ENCODE assay signal across 1 cellular context in genomic region chr10:99732033-99732912, GRCh38.
A peak's percentile ranks its signal among the peaks of the same experiment; 100 is the strongest.
TF ChIP-seq lines count a peak whose summit lies in the region.

Gene COX15 (minus strand): TSS chr10:99732127. CDS start chr10:99732049, 78 bp downstream.
A gene with protein sequence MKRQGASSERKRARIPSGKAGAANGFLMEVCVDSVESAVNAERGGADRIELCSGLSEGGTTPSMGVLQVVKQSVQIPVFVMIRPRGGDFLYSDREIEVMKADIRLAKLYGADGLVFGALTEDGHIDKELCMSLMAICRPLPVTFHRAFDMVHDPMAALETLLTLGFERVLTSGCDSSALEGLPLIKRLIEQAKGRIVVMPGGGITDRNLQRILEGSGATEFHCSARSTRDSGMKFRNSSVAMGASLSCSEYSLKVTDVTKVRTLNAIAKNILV (plus strand): TSS chr10:99732234. CDS start chr10:99732349, 115 bp downstream.

TF ChIP-seq in HepG2, 621 proteins besides CTCF, POLR2A, EP300 and RAD21 (continued from another document and continues in another):
- TF ChIP-seq ARID4A (CRISPR knock-in tag; IDR thresholded peaks at IDR 0.05; ENCODE audit: borderline replicate concordance) = peak; percentile 85
- TF ChIP-seq JUN (CRISPR knock-in tag; IDR thresholded peaks at IDR 0.05) = no peak
- TF ChIP-seq ZNF878 (CRISPR knock-in tag; IDR thresholded peaks at IDR 0.05) = peak; percentile 81
- TF ChIP-seq ZSCAN20 (CRISPR knock-in tag; IDR thresholded peaks at IDR 0.05; ENCODE audit: borderline replicate concordance) = 0 out of 2 replicates have a peak, but pooled peaks have one; percentile 37
- TF ChIP-seq SMAD3 (CRISPR knock-in tag; IDR thresholded peaks at IDR 0.05) = 0 out of 2 replicates have a peak, but pooled peaks have one; percentile 27
- peak; percentile 84; the same call in 1 of the 2 replicates for TF ChIP-seq NAIF1 (CRISPR knock-in tag; IDR thresholded peaks at IDR 0.05; ENCODE audit: borderline replicate concordance)
- TF ChIP-seq KDM5A (IDR thresholded peaks at IDR 0.05; ENCODE audit: borderline replicate concordance, low read length) = peak; percentile 85
- peak; percentile 51; the same call in 1 of the 2 replicates for TF ChIP-seq ZNF275 (CRISPR knock-in tag; IDR thresholded peaks at IDR 0.05; ENCODE audit: borderline replicate concordance)
- TF ChIP-seq ZNF441 (CRISPR knock-in tag; IDR thresholded peaks at IDR 0.05; ENCODE audit: borderline replicate concordance) = 0 out of 2 replicates have a peak, but pooled peaks have one; percentile 5
- peak; percentile 90 for TF ChIP-seq PRMT3 (CRISPR knock-in tag; IDR thresholded peaks at IDR 0.05; ENCODE audit: borderline replicate concordance, low read depth)
- TF ChIP-seq, protein P1, sequence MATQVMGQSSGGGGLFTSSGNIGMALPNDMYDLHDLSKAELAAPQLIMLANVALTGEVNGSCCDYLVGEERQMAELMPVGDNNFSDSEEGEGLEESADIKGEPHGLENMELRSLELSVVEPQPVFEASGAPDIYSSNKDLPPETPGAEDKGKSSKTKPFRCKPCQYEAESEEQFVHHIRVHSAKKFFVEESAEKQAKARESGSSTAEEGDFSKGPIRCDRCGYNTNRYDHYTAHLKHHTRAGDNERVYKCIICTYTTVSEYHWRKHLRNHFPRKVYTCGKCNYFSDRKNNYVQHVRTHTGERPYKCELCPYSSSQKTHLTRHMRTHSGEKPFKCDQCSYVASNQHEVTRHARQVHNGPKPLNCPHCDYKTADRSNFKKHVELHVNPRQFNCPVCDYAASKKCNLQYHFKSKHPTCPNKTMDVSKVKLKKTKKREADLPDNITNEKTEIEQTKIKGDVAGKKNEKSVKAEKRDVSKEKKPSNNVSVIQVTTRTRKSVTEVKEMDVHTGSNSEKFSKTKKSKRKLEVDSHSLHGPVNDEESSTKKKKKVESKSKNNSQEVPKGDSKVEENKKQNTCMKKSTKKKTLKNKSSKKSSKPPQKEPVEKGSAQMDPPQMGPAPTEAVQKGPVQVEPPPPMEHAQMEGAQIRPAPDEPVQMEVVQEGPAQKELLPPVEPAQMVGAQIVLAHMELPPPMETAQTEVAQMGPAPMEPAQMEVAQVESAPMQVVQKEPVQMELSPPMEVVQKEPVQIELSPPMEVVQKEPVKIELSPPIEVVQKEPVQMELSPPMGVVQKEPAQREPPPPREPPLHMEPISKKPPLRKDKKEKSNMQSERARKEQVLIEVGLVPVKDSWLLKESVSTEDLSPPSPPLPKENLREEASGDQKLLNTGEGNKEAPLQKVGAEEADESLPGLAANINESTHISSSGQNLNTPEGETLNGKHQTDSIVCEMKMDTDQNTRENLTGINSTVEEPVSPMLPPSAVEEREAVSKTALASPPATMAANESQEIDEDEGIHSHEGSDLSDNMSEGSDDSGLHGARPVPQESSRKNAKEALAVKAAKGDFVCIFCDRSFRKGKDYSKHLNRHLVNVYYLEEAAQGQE (IDR thresholded peaks at IDR 0.05; ENCODE audit: borderline replicate concordance in 1 of 2, low read depth in 1 of 2, low read length in 2 of 2) = no peak
- TF ChIP-seq ZNF44 (CRISPR knock-in tag; IDR thresholded peaks at IDR 0.05) = no peak
- peak; percentile 46; the same call in 1 of the 2 replicates for TF ChIP-seq TFDP2 (CRISPR knock-in tag; IDR thresholded peaks at IDR 0.05)
- TF ChIP-seq HNF4A (CRISPR knock-in tag; IDR thresholded peaks at IDR 0.05) = peak; percentile 40
- TF ChIP-seq ZNF629 (CRISPR knock-in tag; conservative IDR thresholded peaks at IDR 0.05) = no peak
- peak; percentile 85 for TF ChIP-seq ZBTB38 (CRISPR knock-in tag; IDR thresholded peaks at IDR 0.05)
- no peak for TF ChIP-seq EEA1 (CRISPR knock-in tag; IDR thresholded peaks at IDR 0.05; ENCODE audit: borderline replicate concordance)
- TF ChIP-seq, protein P2, sequence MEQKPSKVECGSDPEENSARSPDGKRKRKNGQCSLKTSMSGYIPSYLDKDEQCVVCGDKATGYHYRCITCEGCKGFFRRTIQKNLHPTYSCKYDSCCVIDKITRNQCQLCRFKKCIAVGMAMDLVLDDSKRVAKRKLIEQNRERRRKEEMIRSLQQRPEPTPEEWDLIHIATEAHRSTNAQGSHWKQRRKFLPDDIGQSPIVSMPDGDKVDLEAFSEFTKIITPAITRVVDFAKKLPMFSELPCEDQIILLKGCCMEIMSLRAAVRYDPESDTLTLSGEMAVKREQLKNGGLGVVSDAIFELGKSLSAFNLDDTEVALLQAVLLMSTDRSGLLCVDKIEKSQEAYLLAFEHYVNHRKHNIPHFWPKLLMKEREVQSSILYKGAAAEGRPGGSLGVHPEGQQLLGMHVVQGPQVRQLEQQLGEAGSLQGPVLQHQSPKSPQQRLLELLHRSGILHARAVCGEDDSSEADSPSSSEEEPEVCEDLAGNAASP (CRISPR knock-in tag; IDR thresholded peaks at IDR 0.05; ENCODE audit: borderline replicate concordance) = peak; percentile 29; the same call in 1 of the 2 replicates
- TF ChIP-seq ZC3H4 (CRISPR knock-in tag; IDR thresholded peaks at IDR 0.05; ENCODE audit: borderline replicate concordance) = peak; percentile 79; the same call in 1 of the 2 replicates
- peak; percentile 87 for TF ChIP-seq ELF3 (CRISPR knock-in tag; IDR thresholded peaks at IDR 0.05)
- TF ChIP-seq, protein P3, sequence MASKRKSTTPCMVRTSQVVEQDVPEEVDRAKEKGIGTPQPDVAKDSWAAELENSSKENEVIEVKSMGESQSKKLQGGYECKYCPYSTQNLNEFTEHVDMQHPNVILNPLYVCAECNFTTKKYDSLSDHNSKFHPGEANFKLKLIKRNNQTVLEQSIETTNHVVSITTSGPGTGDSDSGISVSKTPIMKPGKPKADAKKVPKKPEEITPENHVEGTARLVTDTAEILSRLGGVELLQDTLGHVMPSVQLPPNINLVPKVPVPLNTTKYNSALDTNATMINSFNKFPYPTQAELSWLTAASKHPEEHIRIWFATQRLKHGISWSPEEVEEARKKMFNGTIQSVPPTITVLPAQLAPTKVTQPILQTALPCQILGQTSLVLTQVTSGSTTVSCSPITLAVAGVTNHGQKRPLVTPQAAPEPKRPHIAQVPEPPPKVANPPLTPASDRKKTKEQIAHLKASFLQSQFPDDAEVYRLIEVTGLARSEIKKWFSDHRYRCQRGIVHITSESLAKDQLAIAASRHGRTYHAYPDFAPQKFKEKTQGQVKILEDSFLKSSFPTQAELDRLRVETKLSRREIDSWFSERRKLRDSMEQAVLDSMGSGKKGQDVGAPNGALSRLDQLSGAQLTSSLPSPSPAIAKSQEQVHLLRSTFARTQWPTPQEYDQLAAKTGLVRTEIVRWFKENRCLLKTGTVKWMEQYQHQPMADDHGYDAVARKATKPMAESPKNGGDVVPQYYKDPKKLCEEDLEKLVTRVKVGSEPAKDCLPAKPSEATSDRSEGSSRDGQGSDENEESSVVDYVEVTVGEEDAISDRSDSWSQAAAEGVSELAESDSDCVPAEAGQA (IDR thresholded peaks at IDR 0.05; ENCODE audit: low read depth) = no peak
- TF ChIP-seq, protein P3 (CRISPR knock-in tag; IDR thresholded peaks at IDR 0.05; ENCODE audit: borderline replicate concordance) = no peak
- TF ChIP-seq, protein P4, sequence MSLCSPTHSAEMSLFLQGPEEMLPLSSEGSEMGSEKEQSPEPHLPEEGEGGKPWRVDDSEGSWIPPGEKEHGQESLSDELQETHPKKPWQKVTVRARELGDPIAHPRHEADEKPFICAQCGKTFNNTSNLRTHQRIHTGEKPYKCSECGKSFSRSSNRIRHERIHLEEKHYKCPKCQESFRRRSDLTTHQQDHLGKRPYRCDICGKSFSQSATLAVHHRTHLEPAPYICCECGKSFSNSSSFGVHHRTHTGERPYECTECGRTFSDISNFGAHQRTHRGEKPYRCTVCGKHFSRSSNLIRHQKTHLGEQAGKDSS (CRISPR knock-in tag; IDR thresholded peaks at IDR 0.05; ENCODE audit: borderline replicate concordance, low read depth) = no peak
- no peak; the same call in 1 of the 2 replicates for TF ChIP-seq DNMT1 (CRISPR knock-in tag; IDR thresholded peaks at IDR 0.05)
- no peak for TF ChIP-seq ATAD3A (CRISPR knock-in tag; IDR thresholded peaks at IDR 0.05)
- peak; percentile 18; the same call in 1 of the 2 replicates for TF ChIP-seq ZNF224 (CRISPR knock-in tag; IDR thresholded peaks at IDR 0.05)
- no peak for TF ChIP-seq ZKSCAN1 (IDR thresholded peaks at IDR 0.05; ENCODE audit: low read length)
- TF ChIP-seq ZNF574 (CRISPR knock-in tag; IDR thresholded peaks at IDR 0.05) = peak; percentile 77
- no peak for TF ChIP-seq KAT2B (IDR thresholded peaks at IDR 0.05; ENCODE audit: borderline replicate concordance, low read depth, low read length)
- TF ChIP-seq ZNF354B (CRISPR knock-in tag; IDR thresholded peaks at IDR 0.05) = 0 out of 2 replicates have a peak, but pooled peaks have one; percentile 63
- peak; percentile 20 for TF ChIP-seq ZNF205 (CRISPR knock-in tag; IDR thresholded peaks at IDR 0.05)
- peak; percentile 81; the same call in 1 of the 2 replicates for TF ChIP-seq ZNF292 (CRISPR knock-in tag; IDR thresholded peaks at IDR 0.05; ENCODE audit: borderline replicate concordance, low read depth)
- TF ChIP-seq ZSCAN9 (CRISPR knock-in tag; IDR thresholded peaks at IDR 0.05; ENCODE audit: borderline replicate concordance) = peak; percentile 17; the same call in 1 of the 2 replicates
- TF ChIP-seq DR1 (CRISPR knock-in tag; IDR thresholded peaks at IDR 0.05) = peak; percentile 75
